25 cellular contexts compared by ENCODE assay signal in the genomic region with DNA sequence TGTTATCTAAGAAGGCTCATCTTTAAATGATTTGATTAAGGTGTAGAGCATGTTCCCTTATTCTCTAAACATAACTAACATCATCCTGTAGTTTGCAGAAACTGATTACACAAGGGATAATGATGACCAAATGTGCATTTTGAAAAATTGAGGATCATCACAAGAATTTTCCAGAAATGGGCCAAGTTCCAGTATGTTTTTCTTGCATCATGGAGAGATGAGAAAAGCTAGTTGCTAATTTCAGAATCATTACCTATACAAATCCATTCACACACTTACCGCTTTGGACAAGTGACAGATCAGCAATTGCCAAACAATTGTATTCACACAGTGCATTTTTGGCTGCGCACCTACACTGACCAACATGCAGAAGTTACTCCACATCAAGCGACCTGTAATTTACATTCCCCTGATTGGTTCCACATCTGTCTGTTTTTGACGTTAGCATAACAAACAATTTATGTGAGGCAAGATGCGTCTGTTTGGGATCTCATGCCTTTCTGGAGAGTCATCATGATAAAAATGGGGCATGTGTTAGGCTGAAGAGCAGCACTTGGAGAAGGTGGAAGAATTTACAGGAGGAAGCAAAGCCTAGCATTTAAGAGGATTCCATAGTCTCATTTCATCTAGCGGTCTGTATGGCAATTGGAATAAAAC. TPM values are rescaled to one million over a fixed set of nuclear protein-coding genes. Genes with fewer than 3 reads are reported as not detected.
A peak's percentile ranks its signal among the peaks of the same experiment; 100 is the strongest.
DNase-seq lines count a peak whose midpoint lies in the region; ATAC-seq, FAIRE-seq and TF ChIP-seq lines count a peak whose summit lies in the region.
"Had no signal": no experiment of that assay in that cellular context is flagged by ENCODE, and none has a peak within 500 bp of the region (broad histone marks: within the 10 kb centered on the region; RNA-seq: fewer than 3 reads in every experiment).

No MANE protein-coding gene starts in this region.

- WGBS in hepatocyte (ENCODE audit: low lambda C conversion rate, missing lambda C conversion rate): 67% methylated on average over 6 of the region's 6 CpGs
- WGBS in pancreas, 2 donors: 72 to 80% methylated on average over 6 of the region's 6 CpGs

- no peaks in the 10 kb centered on the region for H3K9me2 ChIP-seq in hepatocyte (replicated peaks; ENCODE audit: insufficient read depth)

- TF ChIP-seq CTCF in AG09319 (IDR thresholded peaks at IDR 0.05; ENCODE audit: low read depth, low read length) (no peak), HEK293 (tag by site-specific recombination; IDR thresholded peaks at IDR 0.05) (no peak), astrocyte of the spinal cord (IDR thresholded peaks at IDR 0.05; ENCODE audit: low read depth, low read length) (no peak), hepatocyte (IDR thresholded peaks at IDR 0.05; ENCODE audit: poor library complexity) (no peak), pancreas (IDR thresholded peaks at IDR 0.05) (no peak)

- H3K36me3 ChIP-seq in HEK293 (ENCODE audit: control insufficient read depth in 2 of 2, insufficient read depth in 1 of 2, low read length in 2 of 2): no peaks in the 10 kb centered on the region
- no peaks in the 10 kb centered on the region for H3K36me3 ChIP-seq in hepatocyte (replicated peaks; ENCODE audit: insufficient read depth, low read depth)
- H3K36me3 ChIP-seq in pancreas: no peaks in the 10 kb centered on the region
- H3K36me3 ChIP-seq: stomach had no signal

- H3K9me3 ChIP-seq in HEK293 (ENCODE audit: control insufficient read depth, insufficient read depth, low read depth, low read length): no peaks in the 10 kb centered on the region
- H3K9me3 ChIP-seq in hepatocyte (ENCODE audit: low read depth): no peaks in the 10 kb centered on the region
- no peaks in the 10 kb centered on the region for H3K9me3 ChIP-seq in pancreas
- H3K9me3 ChIP-seq: stomach had no signal

- intact Hi-C loops in pancreas (cut with DNase I): no loop called here

- no peak for FAIRE-seq in pancreas (lab: Jason Lieb, UNC)
- FAIRE-seq: A204.1 had no signal

- no peak overlapping the region for H3K4me3 ChIP-seq in HEK293 (ENCODE audit: low read depth, low read length)
- H3K4me3 ChIP-seq in astrocyte of the spinal cord (ENCODE audit: low read depth, low read length): no peak overlapping the region
- no peak overlapping the region for H3K4me3 ChIP-seq in hepatocyte
- H3K4me3 ChIP-seq in pancreas: no peak overlapping the region
- H3K4me3 ChIP-seq: stomach had no signal

- peaks cover 17% of the 10 kb centered on the region for H3K79me2 ChIP-seq in hepatocyte
- H3K79me2 ChIP-seq: parathyroid adenoma had no signal

- peaks cover 7% of the 10 kb centered on the region for H3K27me3 ChIP-seq in hepatocyte
- peaks cover 0 to 7% (median 0%) of the 10 kb centered on the region in 4 donors for H3K27me3 ChIP-seq in pancreas

- in situ Hi-C loops in astrocyte of the spinal cord (cut with HindIII; ENCODE audit: low sequenced_read_pairs): no loop called here

- no peak overlapping the region for H3K27ac ChIP-seq in HEK293 (ENCODE audit: extremely low read depth, low read depth, low read length)
- no peak overlapping the region for H3K27ac ChIP-seq in hepatocyte
- no peak overlapping the region for H3K27ac ChIP-seq in pancreas
- H3K27ac ChIP-seq: epithelial cell of prostate, KMS-11, parathyroid adenoma had no signal

- POLR2A ChIA-PET in HEK293 (lab: Yijun Ruan, JAX): no interaction called here

- no peak for ATAC-seq in pancreas
- ATAC-seq: activated T-cell treated with anti-CD3 and anti-CD28 coated beads, Interleukin-2, amount 50 U/mL, for 72 hours; left colon; naive thymus-derived CD8-positive, alpha-beta T cell; right cardiac atrium had no signal

- no peak overlapping the region for H2AFZ ChIP-seq in hepatocyte
- H2AFZ ChIP-seq: parathyroid adenoma had no signal

- H4K20me1 ChIP-seq in hepatocyte (ENCODE audit: insufficient read depth, poor library complexity, severe bottlenecking): no peaks in the 10 kb centered on the region

- peaks cover 6% of the 10 kb centered on the region for H3K4me1 ChIP-seq in HEK293 (ENCODE audit: control insufficient read depth, insufficient read depth, low read length)
- no peaks in the 10 kb centered on the region for H3K4me1 ChIP-seq in hepatocyte (ENCODE audit: insufficient read depth)
- H3K4me1 ChIP-seq in pancreas: no peaks in the 10 kb centered on the region
- H3K4me1 ChIP-seq: parathyroid adenoma had no signal

- no peak overlapping the region for H3K4me2 ChIP-seq in hepatocyte
- H3K4me2 ChIP-seq: KMS-11 had no signal

- peak; percentile 46 for DNase-seq in AG09319 (ENCODE audit: extremely low read depth, low read depth)
- peak; percentile 22 for DNase-seq in astrocyte of the spinal cord (ENCODE audit: low read depth, low spot score)
- peak; percentile 27 for DNase-seq in hepatocyte (ENCODE audit: low spot score)
- DNase-seq in pancreas: no peak
- no peak for DNase-seq in kidney tubule cell (ENCODE audit: low spot score)
- no peak for DNase-seq in T-helper 2 cell
- DNase-seq in kidney glomerular epithelial cell (lab: John Stamatoyannopoulos, UW): no peak
- DNase-seq: activated CD8-positive, alpha-beta memory T cell treated with anti-CD3 and anti-CD28 coated beads for 24 hours; activated naive CD4-positive, alpha-beta T cell treated with anti-CD3 and anti-CD28 coated beads, Interleukin-2, amount 10 ng/mL, durations not matched to agents 7 days and 5 days; activated T-cell treated with anti-CD3 and anti-CD28 coated beads, Interleukin-2, amount 50 U/mL, for 72 hours; anterior cingulate cortex; C1 segment of cervical spinal cord; cerebellar nuclear complex; left colon; naive thymus-derived CD8-positive, alpha-beta T cell; NCI-H187 treated with DMSO at 0.1 percent for 48 hours; right cardiac atrium; stomach had no signal

- CTCF ChIA-PET in HEK293 (lab: Yijun Ruan, JAX): no interaction called here

TF ChIP-seq in HEK293, 187 proteins besides CTCF, POLR2A, EP300 and RAD21 (continues in another document):
- TF ChIP-seq, protein P1, sequence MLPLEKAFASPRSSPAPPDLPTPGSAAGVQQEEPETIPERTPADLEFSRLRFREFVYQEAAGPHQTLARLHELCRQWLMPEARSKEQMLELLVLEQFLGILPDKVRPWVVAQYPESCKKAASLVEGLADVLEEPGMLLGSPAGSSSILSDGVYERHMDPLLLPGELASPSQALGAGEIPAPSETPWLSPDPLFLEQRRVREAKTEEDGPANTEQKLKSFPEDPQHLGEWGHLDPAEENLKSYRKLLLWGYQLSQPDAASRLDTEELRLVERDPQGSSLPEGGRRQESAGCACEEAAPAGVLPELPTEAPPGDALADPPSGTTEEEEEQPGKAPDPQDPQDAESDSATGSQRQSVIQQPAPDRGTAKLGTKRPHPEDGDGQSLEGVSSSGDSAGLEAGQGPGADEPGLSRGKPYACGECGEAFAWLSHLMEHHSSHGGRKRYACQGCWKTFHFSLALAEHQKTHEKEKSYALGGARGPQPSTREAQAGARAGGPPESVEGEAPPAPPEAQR (tag by site-specific recombination; IDR thresholded peaks at IDR 0.05): no peak
- TF ChIP-seq, protein P2, sequence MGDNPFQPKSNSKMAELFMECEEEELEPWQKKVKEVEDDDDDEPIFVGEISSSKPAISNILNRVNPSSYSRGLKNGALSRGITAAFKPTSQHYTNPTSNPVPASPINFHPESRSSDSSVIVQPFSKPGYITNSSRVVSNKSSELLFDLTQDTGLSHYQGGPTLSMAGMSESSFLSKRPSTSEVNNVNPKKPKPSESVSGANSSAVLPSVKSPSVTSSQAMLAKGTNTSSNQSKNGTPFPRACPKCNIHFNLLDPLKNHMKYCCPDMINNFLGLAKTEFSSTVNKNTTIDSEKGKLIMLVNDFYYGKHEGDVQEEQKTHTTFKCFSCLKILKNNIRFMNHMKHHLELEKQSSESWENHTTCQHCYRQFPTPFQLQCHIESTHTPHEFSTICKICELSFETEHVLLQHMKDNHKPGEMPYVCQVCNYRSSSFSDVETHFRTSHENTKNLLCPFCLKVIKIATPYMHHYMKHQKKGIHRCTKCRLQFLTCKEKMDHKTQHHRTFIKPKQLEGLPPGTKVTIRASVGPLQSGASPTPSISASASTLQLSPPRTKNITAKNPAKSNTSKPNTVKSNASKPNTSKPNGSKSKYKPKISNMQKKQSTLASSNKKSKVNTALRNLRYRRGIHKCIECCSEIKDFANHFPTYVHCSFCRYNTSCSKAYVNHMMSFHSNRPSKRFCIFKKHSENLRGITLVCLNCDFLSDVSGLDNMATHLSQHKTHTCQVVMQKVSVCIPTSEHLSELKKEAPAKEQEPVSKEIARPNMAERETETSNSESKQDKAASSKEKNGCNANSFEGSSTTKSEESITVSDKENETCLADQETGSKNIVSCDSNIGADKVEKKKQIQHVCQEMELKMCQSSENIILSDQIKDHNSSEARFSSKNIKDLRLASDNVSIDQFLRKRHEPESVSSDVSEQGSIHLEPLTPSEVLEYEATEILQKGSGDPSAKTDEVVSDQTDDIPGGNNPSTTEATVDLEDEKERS (tag by site-specific recombination; IDR thresholded peaks at IDR 0.05): no peak
- TF ChIP-seq, protein P3, sequence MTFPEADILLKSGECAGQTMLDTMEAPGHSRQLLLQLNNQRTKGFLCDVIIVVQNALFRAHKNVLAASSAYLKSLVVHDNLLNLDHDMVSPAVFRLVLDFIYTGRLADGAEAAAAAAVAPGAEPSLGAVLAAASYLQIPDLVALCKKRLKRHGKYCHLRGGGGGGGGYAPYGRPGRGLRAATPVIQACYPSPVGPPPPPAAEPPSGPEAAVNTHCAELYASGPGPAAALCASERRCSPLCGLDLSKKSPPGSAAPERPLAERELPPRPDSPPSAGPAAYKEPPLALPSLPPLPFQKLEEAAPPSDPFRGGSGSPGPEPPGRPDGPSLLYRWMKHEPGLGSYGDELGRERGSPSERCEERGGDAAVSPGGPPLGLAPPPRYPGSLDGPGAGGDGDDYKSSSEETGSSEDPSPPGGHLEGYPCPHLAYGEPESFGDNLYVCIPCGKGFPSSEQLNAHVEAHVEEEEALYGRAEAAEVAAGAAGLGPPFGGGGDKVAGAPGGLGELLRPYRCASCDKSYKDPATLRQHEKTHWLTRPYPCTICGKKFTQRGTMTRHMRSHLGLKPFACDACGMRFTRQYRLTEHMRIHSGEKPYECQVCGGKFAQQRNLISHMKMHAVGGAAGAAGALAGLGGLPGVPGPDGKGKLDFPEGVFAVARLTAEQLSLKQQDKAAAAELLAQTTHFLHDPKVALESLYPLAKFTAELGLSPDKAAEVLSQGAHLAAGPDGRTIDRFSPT (tag by site-specific recombination; IDR thresholded peaks at IDR 0.05): no peak
- TF ChIP-seq TCF7L2 (IDR thresholded peaks at IDR 0.05; ENCODE audit: borderline replicate concordance, low read depth, low read length) (no peak), ZNF600 (tag by site-specific recombination; IDR thresholded peaks at IDR 0.05) (peak; percentile 57; the same call in 1 of the 2 replicates)

RNA-seq across cellular contexts. Expression of a gene that starts 2.8 kb away (rescaled TPM):
- total RNA-seq in hepatocyte (16.5 and 20.7 TPM in 2 replicates), pancreas (1 to 10 TPM in 4 of 6 donors, under 1 TPM in 2; 0.56 to 7.6 (median 2.4) TPM)
- polyA plus RNA-seq in hepatocyte (19.3 and 25.3 TPM in 2 replicates), pancreas (under 1 TPM; 0.28 to 0.42 TPM)
- total RNA-seq: HT-29; naive thymus-derived CD8-positive, alpha-beta T cell; OCI-LY7 had no signal
- polyA plus RNA-seq: naive thymus-derived CD8-positive, alpha-beta T cell had no signal

Comparison
In these comparisons a context has a peak if more than half of its experiments do, and no peak if none do; other contexts are left out.
1. DNase-seq: peak in AG09319 (single experiment), astrocyte of the spinal cord (single experiment) and hepatocyte (single experiment); none in pancreas (0 of 6), kidney tubule cell (single experiment), T-helper 2 cell (0 of 5) and kidney glomerular epithelial cell (single experiment).